8 cellular contexts compared by ENCODE assay signal in the genomic region with DNA sequence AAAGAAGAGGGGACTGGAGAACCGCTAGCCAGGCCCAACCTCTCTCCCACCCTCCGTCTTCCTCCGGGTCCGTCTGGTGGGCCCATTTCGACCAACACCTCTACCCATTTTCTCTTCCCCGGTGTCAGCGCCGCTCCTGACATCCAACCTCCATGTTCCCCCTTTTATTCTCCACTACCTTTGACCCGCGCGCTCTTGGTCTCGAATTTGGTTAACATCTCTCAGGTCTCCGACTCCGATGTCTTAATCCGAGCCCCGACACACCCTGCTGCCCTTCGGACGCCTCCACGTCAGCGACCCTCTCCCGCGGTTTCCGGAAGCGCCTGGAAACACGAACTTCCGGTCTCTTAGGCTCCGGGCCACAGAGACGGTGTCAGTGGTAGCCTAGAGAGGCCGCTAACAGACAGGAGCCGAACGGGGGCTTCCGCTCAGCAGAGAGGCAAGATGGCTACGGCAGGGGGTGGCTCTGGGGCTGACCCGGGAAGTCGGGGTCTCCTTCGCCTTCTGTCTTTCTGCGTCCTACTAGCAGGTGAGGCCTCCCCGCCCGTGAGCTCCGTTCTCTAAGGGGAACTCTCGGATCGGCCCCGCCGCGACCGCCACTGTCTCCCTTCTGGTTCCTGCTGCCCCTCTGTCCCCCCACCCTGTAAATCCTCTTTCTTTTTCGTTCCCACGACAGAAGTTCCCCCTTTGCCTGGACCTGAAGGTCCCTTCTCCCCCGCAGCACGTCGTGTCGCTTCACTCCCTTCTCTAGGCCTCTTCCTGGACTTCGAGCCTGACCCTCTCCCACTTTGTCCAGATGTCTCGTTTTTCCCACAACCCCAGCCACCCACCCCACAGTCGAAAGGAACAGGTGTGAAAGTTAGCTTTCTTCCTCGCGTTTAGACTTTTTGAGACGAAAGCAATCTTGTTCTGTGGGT. TPM values are rescaled to one million over a fixed set of nuclear protein-coding genes. Genes with fewer than 3 reads are reported as not detected.
DNase-seq lines count a peak whose midpoint lies in the region; ATAC-seq and TF ChIP-seq lines count a peak whose summit lies in the region.

Gene COPA, minus strand, starts transcription at position 298 of the 917 bp plus-strand sequence. Its CDS starts 80 bp downstream, at position 218.
Gene NCSTN, plus strand, starts transcription at position 431 of the 917 bp plus-strand sequence. Its CDS starts 14 bp downstream, at position 445.

- ATAC-seq in GM19372 (IDR thresholded peaks at IDR 0.05; ENCODE audit: low read depth, unreplicated experiment): peak; percentile 93
- peak; percentile 85 for ATAC-seq in HG03565 (IDR thresholded peaks at IDR 0.05; ENCODE audit: unreplicated experiment)

- peak in 1 of 2 donors; percentile 33 for TF ChIP-seq RAD21 in liver (IDR thresholded peaks at IDR 0.05)

- peak within 1 kb of the TSS; percentile 95 to 97 for H3K9ac ChIP-seq in liver (ENCODE audit: low read depth in 1 of 2, low read length in 2 of 2)

- H3K36me3 ChIP-seq in liver (ENCODE audit: control insufficient read depth in 4 of 4, insufficient read depth in 3 of 4, low read depth in 1 of 4, low read length in 3 of 4): peaks cover 3 to 21% (median 21%) of the 10 kb centered on the region in 4 donors

- peak within 1 kb of the TSS; percentile 88 to 96 (median 92) for H3K4me3 ChIP-seq in liver (ENCODE audit: low read depth in 1 of 3, low read length in 3 of 3)

- no peaks in the 10 kb centered on the region for H3K27me3 ChIP-seq in liver (ENCODE audit: control insufficient read depth in 4 of 4, insufficient read depth in 4 of 4, low read length in 3 of 4)

- under 1% methylated on average over 58 of the region's 58 CpGs for WGBS in liver

- DNase-seq in C1 segment of cervical spinal cord (lab: John Stamatoyannopoulos, UW) (peak; percentile 44 to 92 (median 88)), NCI-H82 (lab: John Stamatoyannopoulos, UW) (peak; percentile 99), dermis microvascular lymphatic vessel endothelial cell (ENCODE audit: low read depth in 2 of 2) (peak; percentile 90 to 97)
- DNase-seq in activated CD4-positive, alpha-beta T cell treated with anti-CD3 and anti-CD28 coated beads, Interleukin-2, amount 50 U/mL, for 48 hours: peak; percentile 88 to 90
- DNase-seq in stimulated activated CD4-positive, alpha-beta T cell treated with anti-CD3 and anti-CD28 coated beads, Interleukin-4, amount 100 ng/mL, for 24 hours: peak; percentile 92

- TF ChIP-seq CTCF in liver (IDR thresholded peaks at IDR 0.05; ENCODE audit: low read depth, low read length, missing input control): no peak

- H3K4me1 ChIP-seq in liver (ENCODE audit: control insufficient read depth in 4 of 4, insufficient read depth in 4 of 4, low read length in 3 of 4): peaks cover 7 to 32% (median 20%) of the 10 kb centered on the region in 4 donors

- peak within 1 kb of the TSS; percentile 78 to 79 for H3K27ac ChIP-seq in liver (ENCODE audit: low read depth in 1 of 2, low read length in 2 of 2)

- H3K9me3 ChIP-seq in liver (ENCODE audit: control insufficient read depth in 4 of 4, low read length in 3 of 4): no peaks in the 10 kb centered on the region

TF ChIP-seq in liver, 16 proteins besides CTCF, POLR2A, EP300 and RAD21:
- TF ChIP-seq GABPA (IDR thresholded peaks at IDR 0.05 in 1 of 2, conservative IDR thresholded peaks at IDR 0.05 in 1 of 2) (peak; percentile 94 to 97), JUND (IDR thresholded peaks at IDR 0.05) (peak in 1 of 2 donors; percentile 23), HNF4G (IDR thresholded peaks at IDR 0.05) (peak; percentile 15), YY1 (IDR thresholded peaks at IDR 0.05) (peak; percentile 98), FOXA2 (IDR thresholded peaks at IDR 0.05) (no peak), EGR1 (IDR thresholded peaks at IDR 0.05; ENCODE audit: low read depth in 2 of 2) (peak; percentile 19 to 52), ZBTB33 (IDR thresholded peaks at IDR 0.05) (peak; percentile 77), FOXA1 (IDR thresholded peaks at IDR 0.05) (no peak), SP1 (IDR thresholded peaks at IDR 0.05) (peak; percentile 54), TAF1 (conservative IDR thresholded peaks at IDR 0.05) (peak; percentile 74), NR2F2 (IDR thresholded peaks at IDR 0.05) (peak; percentile 77), RXRA (IDR thresholded peaks at IDR 0.05) (peak; percentile 18 to 53), HNF4A (conservative IDR thresholded peaks at IDR 0.05) (peak; percentile 7 to 48)
- TF ChIP-seq, protein P1, sequence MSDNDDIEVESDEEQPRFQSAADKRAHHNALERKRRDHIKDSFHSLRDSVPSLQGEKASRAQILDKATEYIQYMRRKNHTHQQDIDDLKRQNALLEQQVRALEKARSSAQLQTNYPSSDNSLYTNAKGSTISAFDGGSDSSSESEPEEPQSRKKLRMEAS (IDR thresholded peaks at IDR 0.05): peak; percentile 64
- TF ChIP-seq, protein P2, sequence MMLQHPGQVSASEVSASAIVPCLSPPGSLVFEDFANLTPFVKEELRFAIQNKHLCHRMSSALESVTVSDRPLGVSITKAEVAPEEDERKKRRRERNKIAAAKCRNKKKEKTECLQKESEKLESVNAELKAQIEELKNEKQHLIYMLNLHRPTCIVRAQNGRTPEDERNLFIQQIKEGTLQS (IDR thresholded peaks at IDR 0.05): no peak
- TF ChIP-seq, protein P3, sequence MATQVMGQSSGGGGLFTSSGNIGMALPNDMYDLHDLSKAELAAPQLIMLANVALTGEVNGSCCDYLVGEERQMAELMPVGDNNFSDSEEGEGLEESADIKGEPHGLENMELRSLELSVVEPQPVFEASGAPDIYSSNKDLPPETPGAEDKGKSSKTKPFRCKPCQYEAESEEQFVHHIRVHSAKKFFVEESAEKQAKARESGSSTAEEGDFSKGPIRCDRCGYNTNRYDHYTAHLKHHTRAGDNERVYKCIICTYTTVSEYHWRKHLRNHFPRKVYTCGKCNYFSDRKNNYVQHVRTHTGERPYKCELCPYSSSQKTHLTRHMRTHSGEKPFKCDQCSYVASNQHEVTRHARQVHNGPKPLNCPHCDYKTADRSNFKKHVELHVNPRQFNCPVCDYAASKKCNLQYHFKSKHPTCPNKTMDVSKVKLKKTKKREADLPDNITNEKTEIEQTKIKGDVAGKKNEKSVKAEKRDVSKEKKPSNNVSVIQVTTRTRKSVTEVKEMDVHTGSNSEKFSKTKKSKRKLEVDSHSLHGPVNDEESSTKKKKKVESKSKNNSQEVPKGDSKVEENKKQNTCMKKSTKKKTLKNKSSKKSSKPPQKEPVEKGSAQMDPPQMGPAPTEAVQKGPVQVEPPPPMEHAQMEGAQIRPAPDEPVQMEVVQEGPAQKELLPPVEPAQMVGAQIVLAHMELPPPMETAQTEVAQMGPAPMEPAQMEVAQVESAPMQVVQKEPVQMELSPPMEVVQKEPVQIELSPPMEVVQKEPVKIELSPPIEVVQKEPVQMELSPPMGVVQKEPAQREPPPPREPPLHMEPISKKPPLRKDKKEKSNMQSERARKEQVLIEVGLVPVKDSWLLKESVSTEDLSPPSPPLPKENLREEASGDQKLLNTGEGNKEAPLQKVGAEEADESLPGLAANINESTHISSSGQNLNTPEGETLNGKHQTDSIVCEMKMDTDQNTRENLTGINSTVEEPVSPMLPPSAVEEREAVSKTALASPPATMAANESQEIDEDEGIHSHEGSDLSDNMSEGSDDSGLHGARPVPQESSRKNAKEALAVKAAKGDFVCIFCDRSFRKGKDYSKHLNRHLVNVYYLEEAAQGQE (IDR thresholded peaks at IDR 0.05): peak; percentile 78

RNA-seq across cellular contexts. Expression of gene COPA, which starts in this region (rescaled TPM):
- total RNA-seq in dermis microvascular lymphatic vessel endothelial cell: 214 and 248 TPM in 2 replicates
- 100 to 1,000 TPM in 1 of 2 donors, 10 to 100 TPM in 1; 92.7 to 145 TPM for total RNA-seq in liver
- 10 to 100 TPM; 46.8 to 59.1 TPM for polyA plus RNA-seq in liver

RNA-seq across cellular contexts. Expression of gene NCSTN, which starts in this region (rescaled TPM):
- 50.7 and 80.0 TPM in 2 replicates for total RNA-seq in dermis microvascular lymphatic vessel endothelial cell
- total RNA-seq in liver: 10 to 100 TPM; 36.1 to 44.6 TPM
- polyA plus RNA-seq in liver: 10 to 100 TPM; 32.2 to 39.0 TPM

Comparison
In these comparisons a context has a peak if more than half of its experiments do, and no peak if none do; other contexts are left out.
1. Peak in every context shown above with its lines: DNase-seq, ATAC-seq, H3K4me3 ChIP-seq and H3K27ac ChIP-seq.